ENCODE assay signal across 8 cellular contexts in genomic region chr22:17705565-17706450, GRCh38.
DNase-seq lines count a peak whose midpoint lies in the region; ATAC-seq and TF ChIP-seq lines count a peak whose summit lies in the region.

No MANE protein-coding gene starts in this region.

- peaks cover 28% of the 10 kb centered on the region for H3K36me3 Mint-ChIP-seq in stimulated activated naive CD8-positive, alpha-beta T cell treated with anti-CD3 and anti-CD28 coated beads, Interleukin-15, Interleukin-2, amounts not matched to agents 100 ng/mL and 50 ng/mL, for 24 hours (ENCODE audit: low read depth)

- peak overlapping the region; percentile 93 for H3K27ac Mint-ChIP-seq in stimulated activated naive CD8-positive, alpha-beta T cell treated with anti-CD3 and anti-CD28 coated beads, Interleukin-15, Interleukin-2, amounts not matched to agents 100 ng/mL and 50 ng/mL, for 24 hours

- H3K4me1 ChIP-seq in heart left ventricle (peaks cover 0 to 31% (median 6%) of the 10 kb centered on the region in 12 donors), SK-N-SH (ENCODE audit: control insufficient read depth in 1 of 2, insufficient read depth in 2 of 2, low read depth in 1 of 2, low read length in 1 of 2) (peaks cover 3 to 9% of the 10 kb centered on the region in 2 experiments; a peak in 3 of 4 replicates)

- no peak for TF ChIP-seq EP300 in SK-N-SH (IDR thresholded peaks at IDR 0.05; ENCODE audit: borderline replicate concordance in 1 of 2, low read depth in 1 of 2, low read length in 1 of 2)

- DNase-seq in heart left ventricle, result no peak
- DNase-seq in cardiac septum (ENCODE audit: low spot score), result no peak
- no peak for DNase-seq in SK-N-SH
- peak; percentile 8 for DNase-seq in glomerular visceral epithelial cell (ENCODE audit: extremely low spot score)
- DNase-seq in SKM-1 treated with dmso at 0.1 percent for 144 hours (lab: John Stamatoyannopoulos, UW; ENCODE audit: unreplicated experiment), result no peak
- DNase-seq in SW 1271 (lab: John Stamatoyannopoulos, UW), result no peak

- WGBS in heart left ventricle, 4 donors, result 84 to 92% (median 87%) methylated on average over 11 of the region's 11 CpGs
- WGBS in SK-N-SH (ENCODE audit: low lambda C conversion rate), result 79% methylated on average over 11 of the region's 11 CpGs

- TF ChIP-seq RAD21 in SK-N-SH (IDR thresholded peaks at IDR 0.05; ENCODE audit: low read length), result no peak

- H3K36me3 ChIP-seq in heart left ventricle (peaks cover 0 to 50% (median 30%) of the 10 kb centered on the region in 9 donors), SK-N-SH (replicated peaks in 1 of 2; ENCODE audit: control insufficient read depth in 1 of 2, insufficient read depth in 2 of 2, low read length in 1 of 2) (peaks cover 4 to 18% of the 10 kb centered on the region in 2 experiments)

- POLR2A ChIA-PET in SK-N-SH (lab: Yijun Ruan, JAX), result no interaction called here

- TF ChIP-seq CTCF in heart left ventricle (IDR thresholded peaks at IDR 0.05) (no peak), SK-N-SH (IDR thresholded peaks at IDR 0.05) (no peak)

- H4K20me1 ChIP-seq in SK-N-SH (ENCODE audit: insufficient read depth), result no peaks in the 10 kb centered on the region

- intact Hi-C loops in heart left ventricle (cut with DNase I) (loop anchor here in 1 of 10 donors (5.0 kb wide), 1 partner anchor 144 kb away; the partner anchor contains the start of gene SLC25A18), cardiac septum (cut with DNase I) (no loop called here)

- H3K4me3 ChIP-seq in heart left ventricle (peak overlapping the region in 6 of 12 donors; percentile 25 to 48 (median 40)), SK-N-SH (ENCODE audit: low read depth in 2 of 2, low read length in 1 of 2) (peak overlapping the region; percentile 33 to 63; a peak in 3 of 4 replicates)

- H3K27me3 ChIP-seq in heart left ventricle (no peaks in the 10 kb centered on the region), SK-N-SH (ENCODE audit: insufficient read depth) (no peaks in the 10 kb centered on the region)

- H3K4me1 Mint-ChIP-seq in stimulated activated naive CD8-positive, alpha-beta T cell treated with anti-CD3 and anti-CD28 coated beads, Interleukin-15, Interleukin-2, amounts not matched to agents 100 ng/mL and 50 ng/mL, for 24 hours (ENCODE audit: low read depth), result peaks cover 26% of the 10 kb centered on the region

- peak overlapping the region; percentile 77 for H3K4me2 ChIP-seq in SK-N-SH

- peak overlapping the region; percentile 66 for H3K4me3 Mint-ChIP-seq in stimulated activated naive CD8-positive, alpha-beta T cell treated with anti-CD3 and anti-CD28 coated beads, Interleukin-15, Interleukin-2, amounts not matched to agents 100 ng/mL and 50 ng/mL, for 24 hours

- peak overlapping the region; percentile 76; the same call in 1 of the 2 replicates for H2AFZ ChIP-seq in SK-N-SH (ENCODE audit: low read depth)

- ATAC-seq in heart left ventricle (peak in 1 of 4 donors; percentile 23), HG03565 (IDR thresholded peaks at IDR 0.05; ENCODE audit: unreplicated experiment) (no peak)

- TF ChIP-seq POLR2A in heart left ventricle (IDR thresholded peaks at IDR 0.05), result no peak

- peaks cover 35% of the 10 kb centered on the region for H3K79me2 ChIP-seq in SK-N-SH (ENCODE audit: insufficient read depth)

- H3K9me3 Mint-ChIP-seq in stimulated activated naive CD8-positive, alpha-beta T cell treated with anti-CD3 and anti-CD28 coated beads, Interleukin-15, Interleukin-2, amounts not matched to agents 100 ng/mL and 50 ng/mL, for 24 hours, result no peaks in the 10 kb centered on the region

- peak overlapping the region; percentile 75 for H3K9ac ChIP-seq in SK-N-SH

- peaks cover 31% of the 10 kb centered on the region for H3F3A ChIP-seq in SK-N-SH (replicated peaks; ENCODE audit: insufficient read depth)

- H3K9me3 ChIP-seq in heart left ventricle (no peaks in the 10 kb centered on the region), SK-N-SH (no peaks in the 10 kb centered on the region)

- no peaks in the 10 kb centered on the region for H3K27me3 Mint-ChIP-seq in stimulated activated naive CD8-positive, alpha-beta T cell treated with anti-CD3 and anti-CD28 coated beads, Interleukin-15, Interleukin-2, amounts not matched to agents 100 ng/mL and 50 ng/mL, for 24 hours

- H3K27ac ChIP-seq in heart left ventricle (peak overlapping the region in 11 of 12 donors; percentile 31 to 87 (median 74)), SK-N-SH (ENCODE audit: low read depth in 2 of 2, low read length in 1 of 2) (peak overlapping the region; percentile 64 to 95)

- CTCF ChIA-PET in SK-N-SH (lab: Yijun Ruan, JAX), result interaction anchor here (0.9 to 1.9 kb wide), 2 partner anchors 15 to 37 kb away, joined by 3 to 6 read pairs; no protein-coding TSS in a partner anchor

- H3K9me2 ChIP-seq in SK-N-SH, result no peaks in the 10 kb centered on the region

TF ChIP-seq in SK-N-SH, 30 proteins besides CTCF, POLR2A, EP300 and RAD21:
- TF ChIP-seq FOXJ3 (CRISPR knock-in tag; IDR thresholded peaks at IDR 0.05), result no peak
- no peak for TF ChIP-seq TCF12 (IDR thresholded peaks at IDR 0.05)
- no peak for TF ChIP-seq RFX5 (IDR thresholded peaks at IDR 0.05; ENCODE audit: low read length)
- TF ChIP-seq RCOR1 (IDR thresholded peaks at IDR 0.05; ENCODE audit: low read length), result no peak
- TF ChIP-seq MAX (IDR thresholded peaks at IDR 0.05; ENCODE audit: low read depth), result no peak
- no peak for TF ChIP-seq PBX3 (IDR thresholded peaks at IDR 0.05)
